Comparison of ENCODE assay signal across 1 cellular context in genomic region chr5:176995122-176995490, GRCh38.
TF ChIP-seq lines count a peak whose summit lies in the region.

No MANE protein-coding gene starts in this region.

TF ChIP-seq in HepG2, 621 proteins besides CTCF, POLR2A, EP300 and RAD21:
- TF ChIP-seq SKIL (CRISPR knock-in tag; IDR thresholded peaks at IDR 0.05; ENCODE audit: borderline replicate concordance), result no peak
- no peak for TF ChIP-seq ZBTB25 (CRISPR knock-in tag; IDR thresholded peaks at IDR 0.05)
- TF ChIP-seq ZNF160 (CRISPR knock-in tag; IDR thresholded peaks at IDR 0.05), result no peak
- TF ChIP-seq LBX2 (CRISPR knock-in tag; IDR thresholded peaks at IDR 0.05; ENCODE audit: borderline replicate concordance), result no peak
- TF ChIP-seq ZNF235 (CRISPR knock-in tag; IDR thresholded peaks at IDR 0.05; ENCODE audit: borderline replicate concordance), result no peak
- TF ChIP-seq ZNF737 (CRISPR knock-in tag; IDR thresholded peaks at IDR 0.05; ENCODE audit: borderline replicate concordance), result no peak
- TF ChIP-seq ZNF407 (CRISPR knock-in tag; IDR thresholded peaks at IDR 0.05; ENCODE audit: not compliant biosample characterization), result no peak
- TF ChIP-seq RARG (CRISPR knock-in tag; IDR thresholded peaks at IDR 0.05; ENCODE audit: low read depth), result no peak
- TF ChIP-seq ATF1 (CRISPR knock-in tag; IDR thresholded peaks at IDR 0.05), result no peak
- no peak for TF ChIP-seq ZNF430 (CRISPR knock-in tag; IDR thresholded peaks at IDR 0.05)
- no peak for TF ChIP-seq IRF9 (CRISPR knock-in tag; IDR thresholded peaks at IDR 0.05; ENCODE audit: borderline replicate concordance)
